In genomic region chr21:46255758-46256337, GRCh38 we compare ENCODE assay signal across 29 cellular contexts. TPM values are rescaled to one million over a fixed set of nuclear protein-coding genes. Genes with fewer than 3 reads are reported as not detected.
DNase-seq lines count a peak whose midpoint lies in the region; ATAC-seq, FAIRE-seq and TF ChIP-seq lines count a peak whose summit lies in the region.
"Had no signal": no experiment of that assay in that cellular context is flagged by ENCODE, and none has a peak within 500 bp of the region (broad histone marks: within the 10 kb centered on the region; RNA-seq: fewer than 3 reads in every experiment).

No MANE protein-coding gene starts in this region.

- no peak overlapping the region for H3K18ac ChIP-seq in neuronal stem cell (ENCODE audit: low read length)

- H2AFZ ChIP-seq in DND-41 (ENCODE audit: low read depth, low read length) (no peak overlapping the region), astrocyte (ENCODE audit: low read depth, low read length) (no peak overlapping the region), neuronal stem cell (ENCODE audit: low read length) (no peak overlapping the region)
- H2AFZ ChIP-seq: hepatocyte, PC-9 had no signal

- H3K4me3 ChIP-seq in DND-41 (ENCODE audit: low read depth in 1 of 2, low read length in 2 of 2) = no peak overlapping the region
- H3K4me3 ChIP-seq in astrocyte (ENCODE audit: insufficient read depth, low read depth, low read length) = no peak overlapping the region
- peak overlapping the region in 1 of 2 donors; percentile 35 for H3K4me3 ChIP-seq in neuronal stem cell (ENCODE audit: low read length in 2 of 2)
- no peak overlapping the region for H3K4me3 ChIP-seq in effector memory CD4-positive, alpha-beta T cell (ENCODE audit: insufficient read depth, low read depth, low read length, poor library complexity, severe bottlenecking)
- H3K4me3 ChIP-seq: A549, adrenal gland, body of pancreas, gastrocnemius medialis, hepatocyte, PC-9, suprapubic skin had no signal

- peaks cover 95% of the 10 kb centered on the region for H3K36me3 Mint-ChIP-seq in activated T-cell treated with anti-CD3 and anti-CD28 coated beads, Interleukin-2, amount 50 U/mL, for 24 hours (ENCODE audit: low read depth)
- peaks cover 49% of the 10 kb centered on the region for H3K36me3 Mint-ChIP-seq in astrocyte (ENCODE audit: low read depth, unreplicated experiment)

- H2BK5ac ChIP-seq in neuronal stem cell (ENCODE audit: low read length) = no peak overlapping the region

- peaks cover 96% of the 10 kb centered on the region for H3K36me3 ChIP-seq in DND-41 (ENCODE audit: insufficient read depth, low read length)
- peaks cover 55% of the 10 kb centered on the region for H3K36me3 ChIP-seq in astrocyte (ENCODE audit: insufficient read depth, low read length)
- H3K36me3 ChIP-seq in neuronal stem cell (replicated peaks in 1 of 2; ENCODE audit: control insufficient read depth in 2 of 2, insufficient read depth in 2 of 2, low read length in 2 of 2) = peaks cover 56 to 97% of the 10 kb centered on the region in 2 donors
- H3K36me3 ChIP-seq in effector memory CD4-positive, alpha-beta T cell (ENCODE audit: control insufficient read depth, insufficient read depth, low read length) = peaks cover 65% of the 10 kb centered on the region

- H3K79me1 ChIP-seq in neuronal stem cell (ENCODE audit: low read depth, low read length) = peaks cover 14% of the 10 kb centered on the region

- H3K9me3 ChIP-seq in DND-41 (ENCODE audit: insufficient read depth, low read length, severe bottlenecking) (no peaks in the 10 kb centered on the region), astrocyte (ENCODE audit: insufficient read depth, low read depth, low read length) (no peaks in the 10 kb centered on the region), neuronal stem cell (replicated peaks in 1 of 2; ENCODE audit: control insufficient read depth in 2 of 2, insufficient read depth in 1 of 2, low read depth in 1 of 2, low read length in 2 of 2) (peaks cover 0 to 2% of the 10 kb centered on the region in 2 donors)
- H3K9me3 ChIP-seq in effector memory CD4-positive, alpha-beta T cell (ENCODE audit: control insufficient read depth, low read length) = no peaks in the 10 kb centered on the region
- H3K9me3 ChIP-seq: A549, adrenal gland, body of pancreas, gastrocnemius medialis, suprapubic skin had no signal

- DNase-seq in activated T-cell treated with anti-CD3 and anti-CD28 coated beads, Interleukin-2, amount 50 U/mL, for 24 hours = no peak
- DNase-seq in activated T-cell treated with anti-CD3 and anti-CD28 coated beads, Interleukin-2, amount 50 U/mL, for 1 hour = no peak
- DNase-seq in DND-41 = no peak
- no peak for DNase-seq in astrocyte (ENCODE audit: low read depth)
- DNase-seq in neuronal stem cell (ENCODE audit: low spot score) = no peak
- no peak for DNase-seq in effector memory CD4-positive, alpha-beta T cell
- DNase-seq: activated CD4-positive, alpha-beta T cell treated with anti-CD3 and anti-CD28 coated beads for 4 hours; activated T-cell treated with anti-CD3 and anti-CD28 coated beads, Interleukin-2, amount 50 U/mL, for 72 hours; body of pancreas; EL; gastrocnemius medialis; mammary epithelial cell; MV-4-11; NCI-H1436; NCI-H2081 treated with DMSO at 0.1 percent for 48 hours; NCI-H2227 treated with DMSO at 0.1 percent for 48 hours; NCI-H69; PC-9; SHP77 treated with DMSO at 0.1 percent for 48 hours; stimulated activated naive B cell treated with anti-CD40 and anti-IgM and Interleukin-4, amounts not matched to agents 10 μg/mL and 1 μg/mL and 100 μg/mL, for 72 hours had no signal

- WGBS in neuronal stem cell (ENCODE audit: extremely low coverage in 2 of 2, insufficient read length in 2 of 2, insufficient replicate concordance in 1 of 2), 2 donors = no CpG with 5 or more reads among the region's 6 CpGs

- H2BK12ac ChIP-seq in neuronal stem cell (ENCODE audit: low read length) = no peak overlapping the region

- ATAC-seq in DND-41 (ENCODE audit: insufficient read depth, low read depth) (no peak), GM21723 (IDR thresholded peaks at IDR 0.05; ENCODE audit: unreplicated experiment) (no peak), GM21717 (IDR thresholded peaks at IDR 0.05; ENCODE audit: unreplicated experiment) (no peak)
- ATAC-seq: A549; activated T-cell treated with anti-CD3 and anti-CD28 coated beads, Interleukin-2, amount 50 U/mL, for 72 hours; body of pancreas; gastrocnemius medialis; natural killer cell treated with Interleukin-12 subunit alpha and Interleukin-12 subunit beta and Interleukin-15 and Interleukin-18, amount 100 ng/mL, for 72 hours; stimulated activated naive B cell treated with anti-CD40 and anti-IgM and Interleukin-4, amounts not matched to agents 10 μg/mL and 1 μg/mL and 100 μg/mL, for 72 hours had no signal

- H3K79me2 ChIP-seq in DND-41 (ENCODE audit: insufficient read depth, low read length) (peaks cover 3% of the 10 kb centered on the region; the same call in 1 of the 2 replicates), astrocyte (ENCODE audit: insufficient read depth, low read length) (no peaks in the 10 kb centered on the region)
- H3K79me2 ChIP-seq: hepatocyte had no signal

- no peak overlapping the region for H3K4me3 Mint-ChIP-seq in activated T-cell treated with anti-CD3 and anti-CD28 coated beads, Interleukin-2, amount 50 U/mL, for 24 hours
- peak overlapping the region; percentile 20 for H3K4me3 Mint-ChIP-seq in astrocyte (ENCODE audit: unreplicated experiment)
- H3K4me3 Mint-ChIP-seq: activated T-cell treated with anti-CD3 and anti-CD28 coated beads, Interleukin-2, amount 50 U/mL, for 72 hours; CD4-positive, alpha-beta memory T cell; natural killer cell treated with Interleukin-12 subunit alpha and Interleukin-12 subunit beta and Interleukin-15 and Interleukin-18, amount 100 ng/mL, for 72 hours; stimulated activated naive B cell treated with anti-CD40 and anti-IgM and Interleukin-4, amounts not matched to agents 10 μg/mL and 1 μg/mL and 100 μg/mL, for 72 hours had no signal

- H3K9ac ChIP-seq in DND-41 (ENCODE audit: low read depth, low read length) (no peak overlapping the region), astrocyte (ENCODE audit: low read length) (no peak overlapping the region), neuronal stem cell (ENCODE audit: low read depth, low read length, poor library complexity) (no peak overlapping the region)
- H3K9ac ChIP-seq: KMS-11 had no signal

- H3K27ac ChIP-seq in DND-41 (ENCODE audit: low read length) (0 out of 2 replicates have a peak overlapping the region, but pooled peaks have one; percentile 27), astrocyte (ENCODE audit: low read depth, low read length) (no peak overlapping the region), neuronal stem cell (replicated peaks; ENCODE audit: low read length) (no peak overlapping the region)
- no peak overlapping the region for H3K27ac ChIP-seq in effector memory CD4-positive, alpha-beta T cell (ENCODE audit: insufficient read depth, low read length, poor library complexity, severe bottlenecking)
- H3K27ac ChIP-seq: A549, body of pancreas, gastrocnemius medialis, hepatocyte, KMS-11, PC-9, suprapubic skin had no signal

- peaks cover 21% of the 10 kb centered on the region for H4K20me1 ChIP-seq in DND-41 (ENCODE audit: insufficient read depth, low read length)
- H4K20me1 ChIP-seq in astrocyte (ENCODE audit: insufficient read depth, low read length) = peaks cover 17% of the 10 kb centered on the region

- H2BK15ac ChIP-seq in neuronal stem cell (ENCODE audit: low read length) = no peak overlapping the region

- H3K4me2 ChIP-seq in DND-41 (ENCODE audit: insufficient read depth, low read length) (no peak overlapping the region), astrocyte (ENCODE audit: low read length) (no peak overlapping the region), neuronal stem cell (ENCODE audit: insufficient read depth, low read length, poor library complexity, severe bottlenecking) (no peak overlapping the region)
- H3K4me2 ChIP-seq: A549, hepatocyte, KMS-11, PC-9 had no signal

- 0 out of 2 replicates have a peak, but pooled peaks cover 5% of the 10 kb centered on the region for H3K4me1 ChIP-seq in DND-41 (ENCODE audit: insufficient read depth, low read length)
- H3K4me1 ChIP-seq in astrocyte (ENCODE audit: insufficient read depth, low read length) = no peaks in the 10 kb centered on the region
- no peaks in the 10 kb centered on the region for H3K4me1 ChIP-seq in neuronal stem cell (ENCODE audit: control insufficient read depth in 2 of 2, insufficient read depth in 1 of 2, low read depth in 1 of 2, low read length in 2 of 2)
- H3K4me1 ChIP-seq in effector memory CD4-positive, alpha-beta T cell (ENCODE audit: control insufficient read depth, insufficient read depth, low read length, poor library complexity, severe bottlenecking) = no peaks in the 10 kb centered on the region
- H3K4me1 ChIP-seq: A549, adrenal gland, body of pancreas, suprapubic skin had no signal

- H2BK120ac ChIP-seq in neuronal stem cell (ENCODE audit: low read depth, low read length) = no peak overlapping the region

- no peaks in the 10 kb centered on the region for H3K9me3 Mint-ChIP-seq in activated T-cell treated with anti-CD3 and anti-CD28 coated beads, Interleukin-2, amount 50 U/mL, for 24 hours
- peaks cover 3% of the 10 kb centered on the region for H3K9me3 Mint-ChIP-seq in astrocyte (ENCODE audit: unreplicated experiment)
- H3K9me3 Mint-ChIP-seq: CD4-positive, alpha-beta memory T cell had no signal

- H3K27me3 ChIP-seq in DND-41 (ENCODE audit: insufficient read depth, low read length, poor library complexity) = no peaks in the 10 kb centered on the region
- H3K27me3 ChIP-seq in astrocyte (ENCODE audit: insufficient read depth, low read length) = no peaks in the 10 kb centered on the region
- no peaks in the 10 kb centered on the region for H3K27me3 ChIP-seq in neuronal stem cell (ENCODE audit: control insufficient read depth in 3 of 3, insufficient read depth in 3 of 3, low read depth in 1 of 3, low read length in 3 of 3)
- H3K27me3 ChIP-seq in effector memory CD4-positive, alpha-beta T cell (replicated peaks; ENCODE audit: control insufficient read depth, insufficient read depth, low read length, poor library complexity, severe bottlenecking) = no peaks in the 10 kb centered on the region
- H3K27me3 ChIP-seq: adrenal gland, body of pancreas, gastrocnemius medialis, hepatocyte, suprapubic skin had no signal

- no peak overlapping the region for H4K8ac ChIP-seq in neuronal stem cell (ENCODE audit: low read depth, low read length)

- no peak overlapping the region for H2AK5ac ChIP-seq in neuronal stem cell (ENCODE audit: low read depth, low read length)

- H3K4ac ChIP-seq in neuronal stem cell (ENCODE audit: low read length) = no peak overlapping the region

- no peak for FAIRE-seq in astrocyte (lab: Jason Lieb, UNC)
- FAIRE-seq: A549 had no signal

- TF ChIP-seq CTCF in DND-41 (IDR thresholded peaks at IDR 0.05; ENCODE audit: borderline replicate concordance, extremely low read depth, low read length, poor library complexity, severe bottlenecking) = no peak
- no peak for TF ChIP-seq CTCF in astrocyte (IDR thresholded peaks at IDR 0.05; ENCODE audit: insufficient read depth, low read depth, low read length)

- peaks cover 32% of the 10 kb centered on the region for H3K4me1 Mint-ChIP-seq in activated T-cell treated with anti-CD3 and anti-CD28 coated beads, Interleukin-2, amount 50 U/mL, for 24 hours (ENCODE audit: low read depth)
- H3K4me1 Mint-ChIP-seq in astrocyte (ENCODE audit: low read depth, unreplicated experiment) = no peaks in the 10 kb centered on the region

- H3K27me3 Mint-ChIP-seq in activated T-cell treated with anti-CD3 and anti-CD28 coated beads, Interleukin-2, amount 50 U/mL, for 24 hours = no peaks in the 10 kb centered on the region
- H3K27me3 Mint-ChIP-seq in astrocyte (ENCODE audit: low read depth, unreplicated experiment) = no peaks in the 10 kb centered on the region
- H3K27me3 Mint-ChIP-seq: CD4-positive, alpha-beta memory T cell; natural killer cell treated with Interleukin-12 subunit alpha and Interleukin-12 subunit beta and Interleukin-15 and Interleukin-18, amount 100 ng/mL, for 72 hours; stimulated activated naive B cell treated with anti-CD40 and anti-IgM and Interleukin-4, amounts not matched to agents 10 μg/mL and 1 μg/mL and 100 μg/mL, for 72 hours had no signal

- H3K27ac Mint-ChIP-seq in activated T-cell treated with anti-CD3 and anti-CD28 coated beads, Interleukin-2, amount 50 U/mL, for 24 hours = peak overlapping the region; percentile 81
- H3K27ac Mint-ChIP-seq in astrocyte (ENCODE audit: unreplicated experiment) = no peak overlapping the region
- H3K27ac Mint-ChIP-seq: activated T-cell treated with anti-CD3 and anti-CD28 coated beads, Interleukin-2, amount 50 U/mL, for 72 hours had no signal

- peak overlapping the region; percentile 21 for H3K14ac ChIP-seq in neuronal stem cell (ENCODE audit: low read length)

- no peak overlapping the region for H4K91ac ChIP-seq in neuronal stem cell (ENCODE audit: low read depth, low read length, poor library complexity)

- H3K23ac ChIP-seq in neuronal stem cell (ENCODE audit: low read depth, low read length, poor library complexity) = no peak overlapping the region

RNA-seq across cellular contexts. Expression of gene LSS, which starts 27.3 kb away (rescaled TPM):
- total RNA-seq in astrocyte = 58.1 and 83.2 TPM in 2 replicates
- 42.5 TPM for polyA plus RNA-seq in neuronal stem cell (2013, experiment 1 of 2)
- polyA plus RNA-seq in neuronal stem cell (2013, experiment 2 of 2) = 42.2 TPM

RNA-seq across cellular contexts. Expression of gene MCM3AP, which starts 29.6 kb away (rescaled TPM):
- total RNA-seq in astrocyte = 84.2 and 86.7 TPM in 2 replicates
- polyA plus RNA-seq in neuronal stem cell (2013, experiment 1 of 2) = 40.7 TPM
- 38.0 TPM for polyA plus RNA-seq in neuronal stem cell (2013, experiment 2 of 2)

RNA-seq across cellular contexts. Expression of gene YBEY, which starts 30.3 kb away (rescaled TPM):
- total RNA-seq in astrocyte = 13.5 and 16.8 TPM in 2 replicates
- polyA plus RNA-seq in neuronal stem cell (2013, experiment 1 of 2) = 36.3 TPM
- polyA plus RNA-seq in neuronal stem cell (2013, experiment 2 of 2) = 33.5 TPM
